Comparison of ENCODE assay signal across 1 cellular context in the genomic region with DNA sequence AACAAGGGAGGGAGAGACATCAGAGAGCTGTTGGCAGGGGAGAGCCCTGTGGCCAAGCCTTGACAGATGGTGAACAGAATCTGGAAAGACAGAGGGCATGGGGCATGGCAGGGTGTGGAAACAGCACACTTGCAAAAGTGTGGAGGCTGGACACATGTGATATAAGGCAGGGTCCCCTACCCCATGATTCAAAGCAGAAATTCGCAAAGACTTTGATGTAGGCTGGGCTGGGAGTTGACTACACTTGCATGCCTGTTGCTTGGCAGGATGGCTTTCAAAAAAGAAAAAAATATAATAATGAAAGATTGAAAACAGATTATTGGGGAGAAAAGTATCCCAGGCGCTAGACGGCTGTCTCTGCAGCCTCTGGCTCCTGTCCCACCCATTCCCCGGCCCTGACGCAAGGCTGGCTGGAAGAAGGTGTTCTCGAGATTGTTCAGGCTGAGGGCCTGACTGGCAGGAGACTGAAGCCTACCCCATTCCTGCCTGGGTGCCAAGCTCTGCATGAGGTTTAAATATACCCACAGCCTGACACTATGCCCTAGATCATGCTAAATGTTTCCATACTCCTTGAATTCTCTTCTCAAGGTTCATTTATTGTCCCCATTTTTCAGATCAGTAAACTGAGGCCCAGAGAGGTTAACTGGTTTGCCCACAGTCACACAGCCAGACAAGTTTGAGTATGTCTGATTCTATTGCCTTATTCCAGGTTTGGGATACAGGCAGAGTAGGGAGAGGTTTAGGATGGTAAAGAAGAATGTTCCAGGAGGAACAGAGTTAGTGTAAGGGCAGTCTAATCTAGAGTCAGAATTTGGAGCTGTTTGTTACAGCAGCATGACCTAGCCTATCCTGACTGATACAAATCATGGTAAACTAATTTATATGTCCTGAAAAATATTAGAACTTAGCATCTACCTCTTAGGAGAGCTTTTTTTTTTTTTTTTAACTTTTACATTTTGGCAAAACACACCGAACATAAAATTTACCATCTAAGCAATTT.
A peak's percentile ranks its signal among the peaks of the same experiment; 100 is the strongest.
TF ChIP-seq lines count a peak whose summit lies in the region.

No MANE protein-coding gene starts in this region.

TF ChIP-seq in HepG2, 621 proteins besides CTCF, POLR2A, EP300 and RAD21:
- no peak for TF ChIP-seq ZBTB34 (CRISPR knock-in tag; IDR thresholded peaks at IDR 0.05)
- peak; percentile 100 for TF ChIP-seq ZNF12 (CRISPR knock-in tag; IDR thresholded peaks at IDR 0.05)
- peak; percentile 91 for TF ChIP-seq RBAK (CRISPR knock-in tag; IDR thresholded peaks at IDR 0.05)
- TF ChIP-seq MAFK (conservative IDR thresholded peaks at IDR 0.05 in 1 of 2, IDR thresholded peaks at IDR 0.05 in 1 of 2; ENCODE audit: low read length in 2 of 2): 0 out of 4 replicates have a peak, but pooled peaks of 1 of the 2 experiments have one; percentile 12
- TF ChIP-seq ZNF615 (CRISPR knock-in tag; IDR thresholded peaks at IDR 0.05; ENCODE audit: borderline replicate concordance): no peak
- peak; percentile 81 for TF ChIP-seq ZNF629 (CRISPR knock-in tag; conservative IDR thresholded peaks at IDR 0.05)
- TF ChIP-seq MAFF (IDR thresholded peaks at IDR 0.05; ENCODE audit: low read depth, low read length): 0 out of 2 replicates have a peak, but pooled peaks have one; percentile 3
